Comparison of ENCODE assay signal across 13 cellular contexts in the genomic region with DNA sequence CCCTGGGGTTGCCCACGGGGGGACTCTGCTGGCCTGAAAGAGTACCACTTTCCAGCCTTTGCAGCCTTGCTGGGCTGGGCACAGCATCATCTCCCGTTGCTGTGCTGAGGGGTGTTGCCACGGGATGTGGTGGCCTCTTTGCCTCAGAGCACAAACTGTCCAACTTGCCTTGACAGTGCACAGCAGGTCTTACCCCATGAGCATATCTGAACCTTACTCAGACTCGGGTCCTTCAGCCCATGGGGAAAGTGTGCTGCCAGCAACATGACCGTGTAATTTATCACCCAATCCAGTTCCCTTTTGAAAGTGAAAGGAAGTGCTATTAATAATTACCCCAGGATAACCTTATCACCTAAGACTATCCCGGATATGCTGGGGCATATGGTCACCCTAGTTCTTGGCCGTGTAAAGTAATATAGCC. TPM values are rescaled to one million over a fixed set of nuclear protein-coding genes. Genes with fewer than 3 reads are reported as not detected.
DNase-seq lines count a peak whose midpoint lies in the region; ATAC-seq and TF ChIP-seq lines count a peak whose summit lies in the region.
"Had no signal": no experiment of that assay in that cellular context is flagged by ENCODE, and none has a peak within 500 bp of the region (broad histone marks: within the 10 kb centered on the region; RNA-seq: fewer than 3 reads in every experiment).

No MANE protein-coding gene starts in this region.

- no peak for DNase-seq in effector memory CD8-positive, alpha-beta T cell
- DNase-seq in NCI-H526 (lab: John Stamatoyannopoulos, UW) (no peak), omental fat pad (ENCODE audit: low spot score) (no peak), hepatocyte (ENCODE audit: low spot score) (no peak)
- DNase-seq: activated T-cell treated with anti-CD3 and anti-CD28 coated beads, Interleukin-2, amount 50 U/mL, for 1 hour; GDM1; NCI-H1694 treated with DMSO at 0.1 percent for 48 hours; posterior cingulate gyrus had no signal

- no peaks in the 10 kb centered on the region for H3K36me3 ChIP-seq in skeletal muscle tissue (ENCODE audit: control insufficient read depth in 3 of 3, insufficient read depth in 3 of 3, low read length in 3 of 3)
- H3K36me3 ChIP-seq in hepatocyte (replicated peaks; ENCODE audit: insufficient read depth, low read depth) = no peaks in the 10 kb centered on the region

- no peak overlapping the region for H2AFZ ChIP-seq in hepatocyte

- H3K79me2 ChIP-seq in hepatocyte = no peaks in the 10 kb centered on the region

- H3K27ac ChIP-seq in skeletal muscle tissue (ENCODE audit: low read depth, low read length) (peak overlapping the region; percentile 45), hepatocyte (no peak overlapping the region)

- no peak overlapping the region for H3K4me3 Mint-ChIP-seq in effector memory CD8-positive, alpha-beta T cell
- H3K4me3 Mint-ChIP-seq: T-cell had no signal

- H3K27me3 ChIP-seq in skeletal muscle tissue (ENCODE audit: control insufficient read depth in 3 of 3, insufficient read depth in 3 of 3, low read length in 3 of 3) (no peaks in the 10 kb centered on the region), hepatocyte (no peaks in the 10 kb centered on the region)

- no peaks in the 10 kb centered on the region for H3K9me3 ChIP-seq in skeletal muscle tissue (ENCODE audit: control insufficient read depth in 3 of 3, low read length in 3 of 3)
- no peaks in the 10 kb centered on the region for H3K9me3 ChIP-seq in hepatocyte (ENCODE audit: low read depth)

- no peaks in the 10 kb centered on the region for H3K9me3 Mint-ChIP-seq in effector memory CD8-positive, alpha-beta T cell
- H3K9me3 Mint-ChIP-seq: T-cell had no signal

- H3K9me2 ChIP-seq in hepatocyte (replicated peaks; ENCODE audit: insufficient read depth) = no peaks in the 10 kb centered on the region

- H3K27ac Mint-ChIP-seq in effector memory CD8-positive, alpha-beta T cell = no peak overlapping the region
- H3K27ac Mint-ChIP-seq: T-cell had no signal

- no peaks in the 10 kb centered on the region for H3K4me1 Mint-ChIP-seq in effector memory CD8-positive, alpha-beta T cell (ENCODE audit: low read depth in 2 of 2)

- no peak overlapping the region for H3K9ac ChIP-seq in skeletal muscle tissue (ENCODE audit: low read depth in 1 of 3, low read length in 3 of 3)

- H3K36me3 Mint-ChIP-seq in effector memory CD8-positive, alpha-beta T cell (ENCODE audit: insufficient read depth) = no peaks in the 10 kb centered on the region
- H3K36me3 Mint-ChIP-seq: T-cell had no signal

- H4K20me1 ChIP-seq in hepatocyte (ENCODE audit: insufficient read depth, poor library complexity, severe bottlenecking) = no peaks in the 10 kb centered on the region

- peak overlapping the region; percentile 32 to 48 (median 37) for H3K4me3 ChIP-seq in skeletal muscle tissue (ENCODE audit: low read length in 3 of 3)
- H3K4me3 ChIP-seq in hepatocyte = no peak overlapping the region

- ATAC-seq in GM19438 (IDR thresholded peaks at IDR 0.05; ENCODE audit: low read depth, unreplicated experiment) (peak; percentile 93), HG03196 (IDR thresholded peaks at IDR 0.05; ENCODE audit: unreplicated experiment) (peak; percentile 84), GM21360 (IDR thresholded peaks at IDR 0.05; ENCODE audit: unreplicated experiment) (no peak), omental fat pad (ENCODE audit: low FRiP score) (no peak)
- ATAC-seq in effector memory CD8-positive, alpha-beta T cell (replicated peaks) = peak; percentile 50
- ATAC-seq: T-cell had no signal

- TF ChIP-seq CTCF in omental fat pad (IDR thresholded peaks at IDR 0.05) (no peak), hepatocyte (IDR thresholded peaks at IDR 0.05; ENCODE audit: poor library complexity) (no peak)

- 69% methylated on average over 7 of the region's 7 CpGs for WGBS in hepatocyte (ENCODE audit: low lambda C conversion rate, missing lambda C conversion rate)

- H3K4me1 ChIP-seq in skeletal muscle tissue (ENCODE audit: control insufficient read depth in 3 of 3, insufficient read depth in 3 of 3, low read length in 3 of 3) (peaks cover 0 to 8% (median 8%) of the 10 kb centered on the region in 3 donors), hepatocyte (ENCODE audit: insufficient read depth) (peaks cover 6% of the 10 kb centered on the region)

- H3K4me2 ChIP-seq in hepatocyte = no peak overlapping the region

- H3K27me3 Mint-ChIP-seq in effector memory CD8-positive, alpha-beta T cell = peaks cover 0 to 24% of the 10 kb centered on the region in 2 donors
- H3K27me3 Mint-ChIP-seq: T-cell had no signal

RNA-seq across cellular contexts. Expression of gene TBXAS1, which starts 46.8 kb away (rescaled TPM):
- 9.9 TPM for total RNA-seq in skeletal muscle tissue
- total RNA-seq in omental fat pad = 10 to 100 TPM; 22.2 to 63.4 (median 48.6) TPM
- total RNA-seq in hepatocyte = 4.7 and 11.5 TPM in 2 replicates
- polyA plus RNA-seq in hepatocyte = 3.9 and 4.1 TPM in 2 replicates

Comparison
In these comparisons a context has a peak if more than half of its experiments do, and no peak if none do; other contexts are left out.
1. ATAC-seq: peak in GM19438 (single experiment), HG03196 (single experiment) and effector memory CD8-positive, alpha-beta T cell (single experiment); none in GM21360 (single experiment) and omental fat pad (single experiment).